Comparison of ENCODE assay signal across 41 cellular contexts in genomic region chr7:94665426-94665825, GRCh38. TPM values are rescaled to one million over a fixed set of nuclear protein-coding genes. Genes with fewer than 3 reads are reported as not detected.
"Had no signal": no experiment of that assay in that cellular context is flagged by ENCODE, and none has a peak within 500 bp of the region (broad histone marks: within the 10 kb centered on the region; RNA-seq: fewer than 3 reads in every experiment).

No MANE protein-coding gene starts in this region.

- H3K27ac Mint-ChIP-seq: activated naive CD4-positive, alpha-beta T cell treated with anti-CD3 and anti-CD28 coated beads for 36 hours; activated naive CD4-positive, alpha-beta T cell treated with anti-CD3 and anti-CD28 coated beads, Interleukin-2, amount 10 ng/mL, durations not matched to agents 7 days and 5 days; activated naive CD4-positive, alpha-beta T cell treated with anti-CD3 and anti-CD28 coated beads, Interleukin-2, amount 50 U/mL, for 24 hours; activated naive CD4-positive, alpha-beta T cell treated with anti-CD3 and anti-CD28 coated beads, Interleukin-2, amount 50 U/mL, for 72 hours; activated naive CD8-positive, alpha-beta T cell; activated naive CD8-positive, alpha-beta T cell treated with anti-CD3 and anti-CD28 coated beads for 36 hours; activated naive CD8-positive, alpha-beta T cell treated with anti-CD3 and anti-CD28 coated beads, Interleukin-2, amount 10 ng/mL, durations not matched to agents 7 days and 5 days; activated naive CD8-positive, alpha-beta T cell treated with anti-CD3 and anti-CD28 coated beads, Interleukin-2, amount 50 U/mL, for 24 hours; activated T-cell treated with anti-CD3 and anti-CD28 coated beads, Interleukin-2, amount 50 U/mL, for 24 hours; activated T-cell treated with anti-CD3 and anti-CD28 coated beads, Interleukin-2, amount 50 U/mL, for 72 hours; activated T-helper 1 cell treated with anti-CD3 and anti-CD28 coated beads, Interleukin-12 subunit alpha, Interleukin-12 subunit beta, Interleukin-2, Interleukin-4 antibody, amounts not matched to agents 30 ng/mL and 10 ng/mL and 1 ng/mL, durations not matched to agents 14 hours and 24 hours and 36 hours; activated T-helper 17 cell treated with anti-CD3 and anti-CD28 coated beads, Interleukin-2, amount 50 U/mL, for 72 hours; activated T-helper 2 cell treated with anti-CD3 and anti-CD28 coated beads, Interferon-gamma antibody, Interleukin-2, Interleukin-4, amounts not matched to agents 10 μg/mL and 5 μg/mL and 100 μg/mL, durations not matched to agents 14 hours and 24 hours and 36 hours; brain had no signal

- H3K4me3 Mint-ChIP-seq: activated naive CD4-positive, alpha-beta T cell treated with anti-CD3 and anti-CD28 coated beads for 36 hours; activated naive CD4-positive, alpha-beta T cell treated with anti-CD3 and anti-CD28 coated beads, Interleukin-2, amount 10 ng/mL, durations not matched to agents 7 days and 5 days; activated naive CD4-positive, alpha-beta T cell treated with anti-CD3 and anti-CD28 coated beads, Interleukin-2, amount 50 U/mL, for 24 hours; activated naive CD8-positive, alpha-beta T cell; activated naive CD8-positive, alpha-beta T cell treated with anti-CD3 and anti-CD28 coated beads for 36 hours; activated naive CD8-positive, alpha-beta T cell treated with anti-CD3 and anti-CD28 coated beads, Interleukin-2, amount 10 ng/mL, durations not matched to agents 7 days and 5 days; activated naive CD8-positive, alpha-beta T cell treated with anti-CD3 and anti-CD28 coated beads, Interleukin-2, amount 50 U/mL, for 24 hours; activated T-cell treated with anti-CD3 and anti-CD28 coated beads, Interleukin-2, amount 50 U/mL, for 24 hours; activated T-cell treated with anti-CD3 and anti-CD28 coated beads, Interleukin-2, amount 50 U/mL, for 4 hours; activated T-cell treated with anti-CD3 and anti-CD28 coated beads, Interleukin-2, amount 50 U/mL, for 72 hours; activated T-helper 1 cell treated with anti-CD3 and anti-CD28 coated beads, Interleukin-12 subunit alpha, Interleukin-12 subunit beta, Interleukin-2, Interleukin-4 antibody, amounts not matched to agents 30 ng/mL and 10 ng/mL and 1 ng/mL, durations not matched to agents 14 hours and 24 hours and 36 hours; activated T-helper 17 cell treated with anti-CD3 and anti-CD28 coated beads, Interleukin-2, amount 50 U/mL, for 72 hours; central memory CD8-positive, alpha-beta T cell had no signal

- H3K36me3 Mint-ChIP-seq: activated naive CD4-positive, alpha-beta T cell treated with anti-CD3 and anti-CD28 coated beads, Interleukin-2, amount 10 ng/mL, durations not matched to agents 7 days and 5 days; activated naive CD4-positive, alpha-beta T cell treated with anti-CD3 and anti-CD28 coated beads, Interleukin-2, amount 50 U/mL, for 24 hours; activated naive CD8-positive, alpha-beta T cell; activated naive CD8-positive, alpha-beta T cell treated with anti-CD3 and anti-CD28 coated beads for 36 hours; activated naive CD8-positive, alpha-beta T cell treated with anti-CD3 and anti-CD28 coated beads, Interleukin-2, amount 10 ng/mL, durations not matched to agents 7 days and 5 days had no signal

- H3K4me1 ChIP-seq: adrenal gland, ascending aorta, body of pancreas, breast epithelium had no signal

- H3K27me3 ChIP-seq: adrenal gland, ascending aorta, body of pancreas, brain microvascular endothelial cell, breast epithelium, cardiac muscle cell had no signal

- H3K4me3 ChIP-seq: adrenal gland, ascending aorta, body of pancreas, breast epithelium, cardiac muscle cell had no signal

- H3K36me3 ChIP-seq: adrenal gland, ascending aorta, brain microvascular endothelial cell, breast epithelium had no signal

- H3K9me3 ChIP-seq: adrenal gland, ascending aorta, body of pancreas, breast epithelium had no signal

- FAIRE-seq: astrocyte, bronchial epithelial cell had no signal

- H3K27me3 Mint-ChIP-seq: activated naive CD4-positive, alpha-beta T cell treated with anti-CD3 and anti-CD28 coated beads, Interleukin-2, amount 10 ng/mL, durations not matched to agents 7 days and 5 days; activated naive CD8-positive, alpha-beta T cell treated with anti-CD3 and anti-CD28 coated beads for 36 hours had no signal

- H3K9me3 Mint-ChIP-seq: activated naive CD4-positive, alpha-beta T cell treated with anti-CD3 and anti-CD28 coated beads for 36 hours; activated naive CD4-positive, alpha-beta T cell treated with anti-CD3 and anti-CD28 coated beads, Interleukin-2, amount 50 U/mL, for 24 hours; activated naive CD4-positive, alpha-beta T cell treated with anti-CD3 and anti-CD28 coated beads, Interleukin-2, amount 50 U/mL, for 72 hours; activated naive CD8-positive, alpha-beta T cell treated with anti-CD3 and anti-CD28 coated beads for 36 hours; activated naive CD8-positive, alpha-beta T cell treated with anti-CD3 and anti-CD28 coated beads, Interleukin-2, amount 10 ng/mL, durations not matched to agents 7 days and 5 days; activated naive CD8-positive, alpha-beta T cell treated with anti-CD3 and anti-CD28 coated beads, Interleukin-2, amount 50 U/mL, for 24 hours; activated T-cell treated with anti-CD3 and anti-CD28 coated beads, Interleukin-2, amount 50 U/mL, for 24 hours; activated T-cell treated with anti-CD3 and anti-CD28 coated beads, Interleukin-2, amount 50 U/mL, for 4 hours; activated T-cell treated with anti-CD3 and anti-CD28 coated beads, Interleukin-2, amount 50 U/mL, for 72 hours; activated T-helper 1 cell treated with anti-CD3 and anti-CD28 coated beads, Interleukin-12 subunit alpha, Interleukin-12 subunit beta, Interleukin-2, Interleukin-4 antibody, amounts not matched to agents 30 ng/mL and 10 ng/mL and 1 ng/mL, durations not matched to agents 14 hours and 24 hours and 36 hours; activated T-helper 17 cell treated with anti-CD3 and anti-CD28 coated beads, Interleukin-2, amount 50 U/mL, for 72 hours; activated T-helper 2 cell treated with anti-CD3 and anti-CD28 coated beads, Interferon-gamma antibody, Interleukin-2, Interleukin-4, amounts not matched to agents 10 μg/mL and 5 μg/mL and 100 μg/mL, durations not matched to agents 14 hours and 24 hours and 36 hours; central memory CD8-positive, alpha-beta T cell had no signal

- H3K4me1 Mint-ChIP-seq: activated naive CD4-positive, alpha-beta T cell treated with anti-CD3 and anti-CD28 coated beads, Interleukin-2, amount 10 ng/mL, durations not matched to agents 7 days and 5 days; activated naive CD4-positive, alpha-beta T cell treated with anti-CD3 and anti-CD28 coated beads, Interleukin-2, amount 50 U/mL, for 24 hours; activated naive CD8-positive, alpha-beta T cell treated with anti-CD3 and anti-CD28 coated beads for 36 hours; central memory CD8-positive, alpha-beta T cell had no signal

- DNase-seq: activated effector memory CD4-positive, alpha-beta T cell treated with anti-CD3 and anti-CD28 coated beads, Interleukin-2, amount 50 U/mL, for 16 hours; activated effector memory CD4-positive, alpha-beta T cell treated with Interleukin-2 at 50 U/mL for 16 hours; activated gamma-delta T cell; activated gamma-delta T cell treated with Interleukin-2 at 50 U/mL for 16 hours; activated naive CD4-positive, alpha-beta T cell; activated naive CD4-positive, alpha-beta T cell treated with anti-CD3 and anti-CD28 coated beads for 36 hours; activated naive CD4-positive, alpha-beta T cell treated with anti-CD3 and anti-CD28 coated beads, Interleukin-2, amount 10 ng/mL, durations not matched to agents 7 days and 5 days; activated naive CD4-positive, alpha-beta T cell treated with anti-CD3 and anti-CD28 coated beads, Interleukin-2, amount 50 U/mL, for 16 hours; activated naive CD4-positive, alpha-beta T cell treated with Interleukin-2 at 50 U/mL for 16 hours; activated naive CD8-positive, alpha-beta T cell treated with anti-CD3 and anti-CD28 coated beads for 36 hours; activated naive CD8-positive, alpha-beta T cell treated with anti-CD3 and anti-CD28 coated beads, Interleukin-2, amount 10 ng/mL, durations not matched to agents 7 days and 5 days; activated naive CD8-positive, alpha-beta T cell treated with anti-CD3 and anti-CD28 coated beads, Interleukin-2, amount 50 U/mL, for 24 hours; activated T-cell treated with anti-CD3 and anti-CD28 coated beads for 4 hours; activated T-cell treated with anti-CD3 and anti-CD28 coated beads, Interleukin-2, amount 50 U/mL, for 1 hour; activated T-cell treated with anti-CD3 and anti-CD28 coated beads, Interleukin-2, amount 50 U/mL, for 24 hours; activated T-cell treated with anti-CD3 and anti-CD28 coated beads, Interleukin-2, amount 50 U/mL, for 4 hours; activated T-cell treated with anti-CD3 and anti-CD28 coated beads, Interleukin-2, amount 50 U/mL, for 48 hours; activated T-cell treated with anti-CD3 and anti-CD28 coated beads, Interleukin-2, amount 50 U/mL, for 72 hours; adrenal gland; amniotic stem cell; amygdala; anterior cingulate cortex; aorta; body of pancreas; brain microvascular endothelial cell; caudate nucleus; central memory CD4-positive, alpha-beta T cell; cerebellar nuclear complex had no signal

- H3K27ac ChIP-seq: adrenal gland, ascending aorta, body of pancreas, brain microvascular endothelial cell, breast epithelium, cardiac muscle cell had no signal

- ATAC-seq: activated naive CD4-positive, alpha-beta T cell treated with anti-CD3 and anti-CD28 coated beads, Interleukin-2, amount 50 U/mL, for 72 hours; activated naive CD8-positive, alpha-beta T cell treated with anti-CD3 and anti-CD28 coated beads, Interleukin-2, amount 50 U/mL, for 24 hours; activated T-cell treated with anti-CD3 and anti-CD28 coated beads, Interleukin-2, amount 50 U/mL, for 4 hours; activated T-cell treated with anti-CD3 and anti-CD28 coated beads, Interleukin-2, amount 50 U/mL, for 72 hours; activated T-helper 17 cell treated with anti-CD3 and anti-CD28 coated beads, Interleukin-2, amount 50 U/mL, for 72 hours; body of pancreas had no signal

RNA-seq across cellular contexts. Expression of gene SGCE, which starts 9.5 kb away (rescaled TPM):
- total RNA-seq: activated T-helper 1 cell treated with anti-CD3 and anti-CD28 coated beads, Interleukin-12 subunit alpha, Interleukin-12 subunit beta, Interleukin-2, Interleukin-4 antibody, amounts not matched to agents 30 ng/mL and 10 ng/mL and 1 ng/mL, durations not matched to agents 14 hours and 24 hours and 36 hours had no signal
